11 cellular contexts compared by ENCODE assay signal in genomic region chr1:51515982-51516638, GRCh38. TPM values are rescaled to one million over a fixed set of nuclear protein-coding genes. Genes with fewer than 3 reads are reported as not detected.
DNase-seq lines count a peak whose midpoint lies in the region; ATAC-seq, FAIRE-seq and TF ChIP-seq lines count a peak whose summit lies in the region.
"Had no signal": no experiment of that assay in that cellular context is flagged by ENCODE, and none has a peak within 500 bp of the region (broad histone marks: within the 10 kb centered on the region; RNA-seq: fewer than 3 reads in every experiment).

No MANE protein-coding gene starts in this region.

- no peak overlapping the region for H2BK15ac ChIP-seq in mesendoderm (replicated peaks; ENCODE audit: low read depth)

- no peak for TF ChIP-seq EP300 in K562 (IDR thresholded peaks at IDR 0.05; ENCODE audit: low read length)

- peak overlapping the region in 1 of 2 experiments; percentile 82; a peak in 3 of 4 replicates for H3K9ac ChIP-seq in K562 (ENCODE audit: insufficient read depth in 1 of 2, low read depth in 2 of 2, low read length in 2 of 2)
- no peak overlapping the region for H3K9ac ChIP-seq in mesendoderm (ENCODE audit: low read length)

- no peak overlapping the region for H3K18ac ChIP-seq in mesendoderm (ENCODE audit: low read length)

- no peak for TF ChIP-seq POLR2A in K562 (conservative IDR thresholded peaks at IDR 0.05)
- TF ChIP-seq POLR2A in uterus (IDR thresholded peaks at IDR 0.05): no peak

- no peak overlapping the region for H2BK120ac ChIP-seq in mesendoderm (ENCODE audit: low read depth, low read length)

- no peak overlapping the region for H3K56ac ChIP-seq in mesendoderm (ENCODE audit: low read length)

- intact Hi-C loops in Right ventricle myocardium superior (cut with DNase I): loop anchor here (5.0 kb wide), 1 partner anchor 94 kb away; no protein-coding TSS in a partner anchor
- intact Hi-C loops in K562 (cut with micrococcal nuclease): loop anchor here (5.0 kb wide), 5 partner anchors 49 to 559 kb away; partner anchors contain the start of genes CDKN2C and RNF11
- intact Hi-C loops in uterus (cut with DNase I; ENCODE audit: low total_unique reads): no loop called here

- no peak overlapping the region for H4K8ac ChIP-seq in mesendoderm (ENCODE audit: low read depth, low read length)

- no peak for DNase-seq in right atrium auricular region (ENCODE audit: low spot score)
- no peak for DNase-seq in Right ventricle myocardium superior
- DNase-seq in K562 (ENCODE audit: extremely low read depth in 1 of 4, low spot score in 3 of 4): no peak
- DNase-seq in uterus: no peak
- no peak for DNase-seq in mesendoderm
- no peak for DNase-seq in hippocampal formation (lab: John Stamatoyannopoulos, UW)
- DNase-seq: activated CD4-positive, alpha-beta T cell treated with anti-CD3 and anti-CD28 coated beads, Interleukin-2, amount 10 ng/mL, durations not matched to agents 7 days and 5 days; NCI-H1048; small intestine had no signal

- H3K27ac ChIP-seq in right atrium auricular region (peak overlapping the region; percentile 84 to 87), K562 (ENCODE audit: extremely low read depth, low read depth, low read length) (peak overlapping the region; percentile 84; the same call in 2 of the 3 replicates), muscle layer of duodenum (ENCODE audit: low read length) (peak overlapping the region; percentile 72), uterus (peak overlapping the region; percentile 94 to 97), mesendoderm (ENCODE audit: low read depth, low read length) (no peak overlapping the region)

- TF ChIP-seq CTCF in right atrium auricular region (IDR thresholded peaks at IDR 0.05) (no peak), K562 (IDR thresholded peaks at IDR 0.05 in 2 of 3, conservative IDR thresholded peaks at IDR 0.05 in 1 of 3; ENCODE audit: insufficient read depth in 2 of 3, low read depth in 1 of 3, low read length in 3 of 3) (no peak), uterus (IDR thresholded peaks at IDR 0.05) (no peak)

- no peak for FAIRE-seq in K562 (lab: Jason Lieb, UNC)
- FAIRE-seq: small intestine had no signal

- H4K5ac ChIP-seq in mesendoderm (ENCODE audit: low read length): no peak overlapping the region

- H3K79me1 ChIP-seq in mesendoderm (ENCODE audit: low read length): peaks cover 7% of the 10 kb centered on the region

- POLR2A ChIA-PET in K562 (lab: Yijun Ruan, JAX): interaction anchor here (0.6 to 2.1 kb wide), 10 partner anchors 10 to 1199 kb away, joined by 3 to 12 read pairs (median 3); no protein-coding TSS in a partner anchor

- H3K4ac ChIP-seq in mesendoderm (ENCODE audit: low read depth, low read length): no peak overlapping the region

- TF ChIP-seq RAD21 in K562 (CRISPR knock-in tag; conservative IDR thresholded peaks at IDR 0.05 in 1 of 2, IDR thresholded peaks at IDR 0.05 in 1 of 2): no peak

- no peak overlapping the region for H2AK5ac ChIP-seq in mesendoderm (ENCODE audit: low read length)

- no peak overlapping the region for H3K23ac ChIP-seq in mesendoderm (ENCODE audit: low read length)

- no peaks in the 10 kb centered on the region for H3K27me3 ChIP-seq in right atrium auricular region
- H3K27me3 ChIP-seq in K562 (ENCODE audit: control insufficient read depth in 2 of 2, insufficient read depth in 2 of 2, low read length in 2 of 2): no peaks in the 10 kb centered on the region
- H3K27me3 ChIP-seq in muscle layer of duodenum (ENCODE audit: low read depth, low read length): no peaks in the 10 kb centered on the region
- no peaks in the 10 kb centered on the region for H3K27me3 ChIP-seq in uterus
- no peaks in the 10 kb centered on the region for H3K27me3 ChIP-seq in mesendoderm (ENCODE audit: insufficient read depth, low read length, poor library complexity)

- H3K36me3 ChIP-seq in right atrium auricular region (no peaks in the 10 kb centered on the region), K562 (ENCODE audit: control insufficient read depth, insufficient read depth, low read length) (no peaks in the 10 kb centered on the region; the same call in 2 of the 3 replicates), muscle layer of duodenum (ENCODE audit: control insufficient read depth in 1 of 2, insufficient read depth in 2 of 2, low read length in 2 of 2) (no peaks in the 10 kb centered on the region), uterus (no peaks in the 10 kb centered on the region), mesendoderm (ENCODE audit: control insufficient read depth, insufficient read depth, low read length) (no peaks in the 10 kb centered on the region)

- CTCF ChIA-PET in K562 (lab: Yijun Ruan, JAX; ENCODE audit: low intra/inter-chr PET ratio): no interaction called here

- H3K4me1 ChIP-seq in right atrium auricular region (peaks cover 2 to 42% of the 10 kb centered on the region in 2 donors), K562 (replicated peaks in 1 of 2; ENCODE audit: control insufficient read depth in 2 of 2, insufficient read depth in 2 of 2, low read length in 2 of 2) (peaks cover 9 to 50% of the 10 kb centered on the region in 2 experiments), muscle layer of duodenum (ENCODE audit: control insufficient read depth in 1 of 2, insufficient read depth in 2 of 2, low read length in 2 of 2) (peaks cover 23 to 24% of the 10 kb centered on the region in 2 donors), uterus (peaks cover 0 to 5% of the 10 kb centered on the region in 2 donors), mesendoderm (ENCODE audit: control insufficient read depth, low read depth, low read length) (peaks cover 3% of the 10 kb centered on the region)

- in situ Hi-C loops in K562 (cut with MboI): no loop called here

- H3K4me2 ChIP-seq in K562 (ENCODE audit: insufficient read depth, low read length) (peak overlapping the region; percentile 85), mesendoderm (ENCODE audit: low read length) (no peak overlapping the region)

- H2AFZ ChIP-seq in K562 (ENCODE audit: low read depth, low read length): no peak overlapping the region

- H3K4me3 ChIP-seq in right atrium auricular region (peak overlapping the region; percentile 84 to 95), K562 (peak overlapping the region; percentile 59; the same call in 1 of the 2 replicates), muscle layer of duodenum (ENCODE audit: low read depth in 1 of 2, low read length in 2 of 2) (peak overlapping the region in 1 of 2 donors; percentile 27), uterus (no peak overlapping the region), mesendoderm (ENCODE audit: low read length) (no peak overlapping the region)

- no peaks in the 10 kb centered on the region for H3K9me1 ChIP-seq in K562 (ENCODE audit: control insufficient read depth, insufficient read depth, low read length)

- H2BK5ac ChIP-seq in mesendoderm (ENCODE audit: low read length): no peak overlapping the region

- BruUV-seq in K562 (replicated peaks; lab: Mats Ljungman, UMichigan): no TSS peak

- H3K79me2 ChIP-seq in K562 (ENCODE audit: control insufficient read depth, insufficient read depth, low read length) (peaks cover 79% of the 10 kb centered on the region), mesendoderm (ENCODE audit: control insufficient read depth, insufficient read depth, low read length) (peaks cover 28% of the 10 kb centered on the region)

- H3K9me3 ChIP-seq in right atrium auricular region: no peaks in the 10 kb centered on the region
- H3K9me3 ChIP-seq in K562 (replicated peaks; ENCODE audit: control insufficient read depth, insufficient read depth, low read depth, low read length): no peaks in the 10 kb centered on the region
- H3K9me3 ChIP-seq in muscle layer of duodenum (ENCODE audit: control insufficient read depth in 1 of 2, low read length in 2 of 2): no peaks in the 10 kb centered on the region
- H3K9me3 ChIP-seq in uterus: no peaks in the 10 kb centered on the region

- no peak for ATAC-seq in Right ventricle myocardium superior (ENCODE audit: poor library complexity)
- ATAC-seq in K562: no peak
- no peak for ATAC-seq in GM19395 (IDR thresholded peaks at IDR 0.05; ENCODE audit: unreplicated experiment)

- H4K20me1 ChIP-seq in K562 (replicated peaks; ENCODE audit: control insufficient read depth, insufficient read depth, low read length): no peaks in the 10 kb centered on the region

RNA-seq across cellular contexts. Expression of gene EPS15, which starts 3.0 kb away (rescaled TPM):
- total RNA-seq in right atrium auricular region (10 to 100 TPM; 50.0 to 54.7 TPM), Right ventricle myocardium superior (72.5 TPM), K562 (2014; rRNA removed) (31.0 and 31.1 TPM in 2 replicates), K562 (2014; rRNA removed; fragmentation: Illumina TruSeq; extraction: Trizol) (55.0 and 67.0 TPM in 2 replicates), K562 (2015; rRNA removed; fragmentation: Illumina TruSeq; extraction: Trizol) (43.0 and 47.7 TPM in 2 replicates), K562 (2021) (59.7 and 69.0 TPM in 2 replicates), uterus (100 to 1,000 TPM in 2 of 4 donors, 10 to 100 TPM in 2; 30.7 to 133 (median 81.1) TPM)
- 166 and 354 TPM in 2 replicates for total RNA-seq in K562 (2011; cell fraction: chromatin; rRNA removed; ENCODE audit: low replicate concordance)
- 42.5 and 54.6 TPM in 2 replicates for total RNA-seq in K562 (2011; cell fraction: nucleolus; rRNA removed)
- 102 and 104 TPM in 2 replicates for total RNA-seq in K562 (2011; cell fraction: nucleoplasm; rRNA removed)
- polyA plus RNA-seq in K562 (2011; rRNA removed) (46.6 and 64.5 TPM in 2 replicates), K562 (2014; fragmentation: Illumina TruSeq; extraction: Trizol) (41.2 and 41.7 TPM in 2 replicates), K562 (2014; fragmentation: Nextera tagmentation; extraction: Ambion mirVana) (10 to 100 TPM; 23.1 to 31.6 TPM), K562 (2014; rRNA removed) (33.6 and 33.9 TPM in 2 replicates)
- 12.8 and 22.2 TPM in 2 replicates for polyA plus RNA-seq in K562 (2011; cell fraction: cytosol; rRNA removed)
- polyA plus RNA-seq in K562 (2011; cell fraction: nucleus; rRNA removed): 32.0 and 36.8 TPM in 2 replicates
- polyA plus RNA-seq in K562 (2012): 26.7 and 38.3 TPM in 2 replicates
- polyA minus RNA-seq in K562 (2011; rRNA and poly(A)+ RNA removed): 141 and 149 TPM in 2 replicates
- polyA minus RNA-seq in K562 (2011; cell fraction: cytosol; rRNA and poly(A)+ RNA removed): 49.4 and 55.8 TPM in 2 replicates
- polyA minus RNA-seq in K562 (2011; cell fraction: nucleus; rRNA and poly(A)+ RNA removed): 34.7 and 51.0 TPM in 2 replicates
- 28.0 TPM for polyA plus RNA-seq in mesendoderm (2013, experiment 1 of 2)
- polyA plus RNA-seq in mesendoderm (2013, experiment 2 of 2): 29.8 TPM

Comparison
In these comparisons a context has a peak if more than half of its experiments do, and no peak if none do; other contexts are left out.
1. H3K4me3 ChIP-seq: peak in right atrium auricular region (2 of 2) and K562 (single experiment); none in uterus (0 of 2) and mesendoderm (single experiment).